ENCODE assay signal across 1 cellular context in the genomic region with DNA sequence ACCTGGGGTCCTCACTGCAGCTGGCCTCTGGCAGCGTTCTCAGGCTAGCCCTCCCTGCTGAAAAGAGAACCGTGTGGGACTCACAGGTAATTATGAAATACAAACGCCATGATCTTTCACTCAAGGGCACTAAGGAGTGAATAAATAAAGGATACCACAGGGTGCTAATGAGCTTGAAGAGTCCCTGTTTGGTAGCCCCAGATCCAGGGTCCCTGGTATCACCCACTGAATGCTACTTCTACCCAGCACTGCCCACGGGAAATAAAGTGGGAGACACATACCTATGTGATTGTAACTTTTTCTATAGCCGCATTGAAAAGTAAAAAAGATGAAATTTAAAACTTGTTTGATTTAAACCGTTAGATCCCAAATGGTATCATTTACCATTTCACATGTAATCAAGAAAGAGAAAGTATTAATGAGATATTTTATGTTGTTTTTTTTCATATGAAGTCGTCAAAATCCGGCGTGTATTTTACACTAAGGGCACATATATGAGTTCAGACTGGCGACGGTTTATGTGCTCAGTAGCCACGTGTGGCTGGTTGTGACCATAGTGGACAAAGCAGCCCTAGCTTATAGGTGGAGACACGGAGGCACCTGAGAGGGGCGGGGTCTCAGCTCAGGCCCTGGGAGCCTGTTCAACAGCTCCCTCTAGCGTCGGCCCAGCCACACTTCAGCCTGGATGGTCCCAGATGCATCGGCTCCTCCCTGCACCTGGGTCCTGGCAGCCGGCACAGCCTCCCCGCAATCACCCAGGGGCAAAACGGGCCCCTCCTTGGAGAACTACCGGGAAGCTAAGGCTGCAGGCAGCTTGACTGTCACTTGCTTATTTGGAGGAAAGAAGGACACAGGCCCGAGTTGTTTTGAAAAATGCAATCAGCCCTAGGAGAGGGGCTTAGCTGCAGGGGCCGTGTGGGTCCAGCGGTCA.
TF ChIP-seq lines count a peak whose summit lies in the region.

No MANE protein-coding gene starts in this region.

TF ChIP-seq in HEK293, 187 proteins besides CTCF, POLR2A, EP300 and RAD21 (continued from another document):
- TF ChIP-seq, protein P1, sequence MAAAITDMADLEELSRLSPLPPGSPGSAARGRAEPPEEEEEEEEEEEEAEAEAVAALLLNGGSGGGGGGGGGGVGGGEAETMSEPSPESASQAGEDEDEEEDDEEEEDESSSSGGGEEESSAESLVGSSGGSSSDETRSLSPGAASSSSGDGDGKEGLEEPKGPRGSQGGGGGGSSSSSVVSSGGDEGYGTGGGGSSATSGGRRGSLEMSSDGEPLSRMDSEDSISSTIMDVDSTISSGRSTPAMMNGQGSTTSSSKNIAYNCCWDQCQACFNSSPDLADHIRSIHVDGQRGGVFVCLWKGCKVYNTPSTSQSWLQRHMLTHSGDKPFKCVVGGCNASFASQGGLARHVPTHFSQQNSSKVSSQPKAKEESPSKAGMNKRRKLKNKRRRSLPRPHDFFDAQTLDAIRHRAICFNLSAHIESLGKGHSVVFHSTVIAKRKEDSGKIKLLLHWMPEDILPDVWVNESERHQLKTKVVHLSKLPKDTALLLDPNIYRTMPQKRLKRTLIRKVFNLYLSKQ (tag by site-specific recombination; IDR thresholded peaks at IDR 0.05; ENCODE audit: borderline replicate concordance) = no peak
- TF ChIP-seq ZNF624 (tag by site-specific recombination; IDR thresholded peaks at IDR 0.05) = no peak
- TF ChIP-seq ZNF341 (tag by site-specific recombination; IDR thresholded peaks at IDR 0.05; ENCODE audit: low read depth) = peak; percentile 43
- no peak for TF ChIP-seq ZNF138 (tag by site-specific recombination; IDR thresholded peaks at IDR 0.05; ENCODE audit: borderline replicate concordance)
- 0 out of 2 replicates have a peak, but pooled peaks have one; percentile 8 for TF ChIP-seq SP2 (tag by site-specific recombination; IDR thresholded peaks at IDR 0.05)
- TF ChIP-seq ZNF302 (tag by site-specific recombination; IDR thresholded peaks at IDR 0.05; ENCODE audit: low read depth) = no peak
- 0 out of 2 replicates have a peak, but pooled peaks have one; percentile 30 for TF ChIP-seq ZFP37 (tag by site-specific recombination; IDR thresholded peaks at IDR 0.05)
- TF ChIP-seq KLF9 (tag by site-specific recombination; IDR thresholded peaks at IDR 0.05; ENCODE audit: low read depth) = peak; percentile 72
- TF ChIP-seq HOXD13 (CRISPR knock-in tag; IDR thresholded peaks at IDR 0.05; ENCODE audit: borderline replicate concordance) = no peak
- no peak for TF ChIP-seq ZBTB1 (tag by site-specific recombination; IDR thresholded peaks at IDR 0.05)
- no peak for TF ChIP-seq ZNF560 (tag by site-specific recombination; IDR thresholded peaks at IDR 0.05; ENCODE audit: borderline replicate concordance)
- TF ChIP-seq ZEB2 (tag by site-specific recombination; IDR thresholded peaks at IDR 0.05) = 0 out of 2 replicates have a peak, but pooled peaks have one; percentile 19
- 0 out of 2 replicates have a peak, but pooled peaks have one; percentile 34 for TF ChIP-seq KLF8 (tag by site-specific recombination; IDR thresholded peaks at IDR 0.05)
- TF ChIP-seq ZNF24 (tag by site-specific recombination; IDR thresholded peaks at IDR 0.05) = no peak
